Comparison of ENCODE assay signal across 11 cellular contexts in genomic region chr1:21673277-21673780, GRCh38. TPM values are rescaled to one million over a fixed set of nuclear protein-coding genes. Genes with fewer than 3 reads are reported as not detected.
DNase-seq lines count a peak whose midpoint lies in the region; ATAC-seq, FAIRE-seq and TF ChIP-seq lines count a peak whose summit lies in the region.
"Had no signal": no experiment of that assay in that cellular context is flagged by ENCODE, and none has a peak within 500 bp of the region (broad histone marks: within the 10 kb centered on the region; RNA-seq: fewer than 3 reads in every experiment).

No MANE protein-coding gene starts in this region.

- H3K4me1 ChIP-seq in breast epithelium, result peaks cover 4 to 29% of the 10 kb centered on the region in 2 donors
- peaks cover 18% of the 10 kb centered on the region for H3K4me1 ChIP-seq in CD8-positive, alpha-beta T cell (ENCODE audit: insufficient read depth, low read length)

- no peak overlapping the region for H3K4me3 Mint-ChIP-seq in mesothelial cell of epicardium
- H3K4me3 Mint-ChIP-seq in CD8-positive, alpha-beta T cell, result no peak overlapping the region
- no peak overlapping the region for H3K4me3 Mint-ChIP-seq in activated naive CD4-positive, alpha-beta T cell treated with anti-CD3 and anti-CD28 coated beads, Interleukin-2, amount 10 ng/mL, durations not matched to agents 7 days and 5 days
- H3K4me3 Mint-ChIP-seq: activated T-helper 1 cell treated with anti-CD3 and anti-CD28 coated beads, Interleukin-12 subunit alpha, Interleukin-12 subunit beta, Interleukin-2, Interleukin-4 antibody, amounts not matched to agents 30 ng/mL and 10 ng/mL and 1 ng/mL, durations not matched to agents 14 hours and 24 hours and 36 hours; memory B cell had no signal

- TF ChIP-seq POLR2A in breast epithelium (IDR thresholded peaks at IDR 0.05), result no peak

- H3K36me3 Mint-ChIP-seq in mesothelial cell of epicardium, result peaks cover under 1% of the 10 kb centered on the region
- H3K36me3 Mint-ChIP-seq in CD8-positive, alpha-beta T cell, result peaks cover 6% of the 10 kb centered on the region
- H3K36me3 Mint-ChIP-seq in activated naive CD4-positive, alpha-beta T cell treated with anti-CD3 and anti-CD28 coated beads, Interleukin-2, amount 10 ng/mL, durations not matched to agents 7 days and 5 days, result peaks cover 2% of the 10 kb centered on the region

- ATAC-seq in CD8-positive, alpha-beta T cell, result no peak

- CTCF ChIA-PET in CD8-positive, alpha-beta T cell (lab: Charles Lee), result interaction anchor here (0.8 kb wide), 1 partner anchor 14 kb away, joined by 4 read pairs; no protein-coding TSS in a partner anchor
- CTCF ChIA-PET in activated naive CD4-positive, alpha-beta T cell treated with anti-CD3 and anti-CD28 coated beads, Interleukin-2, amount 10 ng/mL, durations not matched to agents 7 days and 5 days (lab: Charles Lee), result no interaction called here

- no peaks in the 10 kb centered on the region for H3K9me3 Mint-ChIP-seq in mesothelial cell of epicardium
- H3K9me3 Mint-ChIP-seq in CD8-positive, alpha-beta T cell, result no peaks in the 10 kb centered on the region
- H3K9me3 Mint-ChIP-seq in activated naive CD4-positive, alpha-beta T cell treated with anti-CD3 and anti-CD28 coated beads, Interleukin-2, amount 10 ng/mL, durations not matched to agents 7 days and 5 days, result no peaks in the 10 kb centered on the region
- H3K9me3 Mint-ChIP-seq: activated T-helper 1 cell treated with anti-CD3 and anti-CD28 coated beads, Interleukin-12 subunit alpha, Interleukin-12 subunit beta, Interleukin-2, Interleukin-4 antibody, amounts not matched to agents 30 ng/mL and 10 ng/mL and 1 ng/mL, durations not matched to agents 14 hours and 24 hours and 36 hours; memory B cell had no signal

- POLR2A ChIA-PET in CD8-positive, alpha-beta T cell (lab: Charles Lee), result no interaction called here

- DNase-seq in AG10803 (ENCODE audit: low read depth), result peak; percentile 96
- DNase-seq in MG63, result peak; percentile 95
- peak in 1 of 2 donors; percentile 57 for DNase-seq in breast epithelium (ENCODE audit: low spot score in 2 of 2)
- DNase-seq in mesothelial cell of epicardium (ENCODE audit: low spot score in 2 of 2, unreplicated experiment in 2 of 2), result no peak
- no peak for DNase-seq in CD8-positive, alpha-beta T cell
- no peak for DNase-seq in NCI-H1694 (lab: John Stamatoyannopoulos, UW)
- no peak for DNase-seq in activated naive CD4-positive, alpha-beta T cell treated with anti-CD3 and anti-CD28 coated beads, Interleukin-2, amount 10 ng/mL, durations not matched to agents 7 days and 5 days
- DNase-seq in D721Med (ENCODE audit: insufficient read length, low spot score), result no peak

- peaks cover 46% of the 10 kb centered on the region for H3K4me1 Mint-ChIP-seq in mesothelial cell of epicardium
- H3K4me1 Mint-ChIP-seq in CD8-positive, alpha-beta T cell (ENCODE audit: low read depth), result peaks cover 4% of the 10 kb centered on the region
- peaks cover 7% of the 10 kb centered on the region for H3K4me1 Mint-ChIP-seq in activated naive CD4-positive, alpha-beta T cell treated with anti-CD3 and anti-CD28 coated beads, Interleukin-2, amount 10 ng/mL, durations not matched to agents 7 days and 5 days
- H3K4me1 Mint-ChIP-seq: memory B cell had no signal

- H3K27me3 Mint-ChIP-seq in mesothelial cell of epicardium (ENCODE audit: low read depth), result peaks cover 20% of the 10 kb centered on the region
- H3K27me3 Mint-ChIP-seq in CD8-positive, alpha-beta T cell (ENCODE audit: low read depth), result peaks cover 2% of the 10 kb centered on the region
- H3K27me3 Mint-ChIP-seq in activated naive CD4-positive, alpha-beta T cell treated with anti-CD3 and anti-CD28 coated beads, Interleukin-2, amount 10 ng/mL, durations not matched to agents 7 days and 5 days, result peaks cover 44% of the 10 kb centered on the region
- H3K27me3 Mint-ChIP-seq: memory B cell had no signal

- no peaks in the 10 kb centered on the region for H3K27me3 ChIP-seq in MG63
- H3K27me3 ChIP-seq in breast epithelium, result peaks cover 5 to 8% of the 10 kb centered on the region in 2 donors
- no peaks in the 10 kb centered on the region for H3K27me3 ChIP-seq in CD8-positive, alpha-beta T cell (ENCODE audit: insufficient read depth, low read length)

- H3K36me3 ChIP-seq in MG63 (peaks cover 10% of the 10 kb centered on the region), breast epithelium (no peaks in the 10 kb centered on the region)
- H3K36me3 ChIP-seq in CD8-positive, alpha-beta T cell (ENCODE audit: insufficient read depth, low read length), result no peaks in the 10 kb centered on the region

- TF ChIP-seq CTCF in AG10803 (conservative IDR thresholded peaks at IDR 0.05; ENCODE audit: low read length) (no peak), breast epithelium (IDR thresholded peaks at IDR 0.05) (no peak), mesothelial cell of epicardium (IDR thresholded peaks at IDR 0.05; ENCODE audit: unreplicated experiment) (no peak), D721Med (IDR thresholded peaks at IDR 0.05; ENCODE audit: insufficient read depth, missing control alignments) (no peak)
- TF ChIP-seq CTCF in CD8-positive, alpha-beta T cell (IDR thresholded peaks at IDR 0.05), result no peak

- intact Hi-C loops in breast epithelium (cut with DNase I; ENCODE audit: low total_unique reads), result no loop called here
- intact Hi-C loops in CD8-positive, alpha-beta T cell (cut with DNase I, micrococcal nuclease), result no loop called here

- peak overlapping the region; percentile 81 for H3K27ac Mint-ChIP-seq in mesothelial cell of epicardium
- no peak overlapping the region for H3K27ac Mint-ChIP-seq in CD8-positive, alpha-beta T cell
- no peak overlapping the region for H3K27ac Mint-ChIP-seq in activated naive CD4-positive, alpha-beta T cell treated with anti-CD3 and anti-CD28 coated beads, Interleukin-2, amount 10 ng/mL, durations not matched to agents 7 days and 5 days
- H3K27ac Mint-ChIP-seq: activated T-helper 1 cell treated with anti-CD3 and anti-CD28 coated beads, Interleukin-12 subunit alpha, Interleukin-12 subunit beta, Interleukin-2, Interleukin-4 antibody, amounts not matched to agents 30 ng/mL and 10 ng/mL and 1 ng/mL, durations not matched to agents 14 hours and 24 hours and 36 hours; memory B cell had no signal

- H3K9me3 ChIP-seq in MG63 (no peaks in the 10 kb centered on the region), breast epithelium (no peaks in the 10 kb centered on the region)
- no peaks in the 10 kb centered on the region for H3K9me3 ChIP-seq in CD8-positive, alpha-beta T cell (ENCODE audit: low read length)
- H3K9me3 ChIP-seq: suprapubic skin had no signal

- FAIRE-seq in D721Med (lab: Jason Lieb, UNC), result no peak

- peak overlapping the region; percentile 9 to 61 for H3K27ac ChIP-seq in breast epithelium
- no peak overlapping the region for H3K27ac ChIP-seq in CD8-positive, alpha-beta T cell (ENCODE audit: low read depth, low read length)
- H3K27ac ChIP-seq: suprapubic skin had no signal

- H3K4me3 ChIP-seq in AG10803 (ENCODE audit: low read length) (no peak overlapping the region), MG63 (no peak overlapping the region), breast epithelium (no peak overlapping the region)
- no peak overlapping the region for H3K4me3 ChIP-seq in CD8-positive, alpha-beta T cell (ENCODE audit: low read depth, low read length)
- H3K4me3 ChIP-seq: suprapubic skin had no signal

RNA-seq across cellular contexts. Expression of gene RAP1GAP, which starts 4.2 kb away (rescaled TPM):
- total RNA-seq in MG63 (2014; rRNA removed; shearing (Covaris generic); ENCODE audit: low replicate concordance), result 0.22 TPM in 1 of 2 replicates, not detected in the other
- 1 to 10 TPM in 2 of 3 donors, under 1 TPM in 1; 0.32 to 7.2 (median 6.0) TPM for total RNA-seq in breast epithelium
- total RNA-seq in mesothelial cell of epicardium, result 7.1 to 10.2 TPM (median 8.0 TPM) in 3 replicates
- total RNA-seq in CD8-positive, alpha-beta T cell, result under 1 TPM; 0.19 to 0.31 TPM

Comparison
In these comparisons a context has a peak if more than half of its experiments do, and no peak if none do; other contexts are left out.
1. DNase-seq: peak in AG10803 (single experiment) and MG63 (single experiment); none in mesothelial cell of epicardium (0 of 2), CD8-positive, alpha-beta T cell (0 of 7), NCI-H1694 (single experiment), activated naive CD4-positive, alpha-beta T cell treated with anti-CD3 and anti-CD28 coated beads, Interleukin-2, amount 10 ng/mL, durations not matched to agents 7 days and 5 days (single experiment) and D721Med (single experiment).